In genomic region chr4:41281038-41281634, GRCh38 we compare ENCODE assay signal across 8 cellular contexts. TPM values are rescaled to one million over a fixed set of nuclear protein-coding genes. Genes with fewer than 3 reads are reported as not detected.
A peak's percentile ranks its signal among the peaks of the same experiment; 100 is the strongest.
DNase-seq lines count a peak whose midpoint lies in the region; ATAC-seq and TF ChIP-seq lines count a peak whose summit lies in the region.

No MANE protein-coding gene starts in this region.

- H2AFZ ChIP-seq in parathyroid adenoma = no peak overlapping the region

- peak; percentile 85 for TF ChIP-seq CTCF in activated CD8-positive, alpha-beta T cell treated with anti-CD3 and anti-CD28 coated beads for 36 hours (IDR thresholded peaks at IDR 0.05)
- peak; percentile 74 for TF ChIP-seq CTCF in parathyroid adenoma (IDR thresholded peaks at IDR 0.05)

- H3K9ac ChIP-seq in parathyroid adenoma = no peak overlapping the region

- H3K4me1 ChIP-seq in parathyroid adenoma = peaks cover 4% of the 10 kb centered on the region

- no peak overlapping the region for H3K27ac Mint-ChIP-seq in activated CD4-positive, alpha-beta T cell treated with anti-CD3 and anti-CD28 coated beads, Interleukin-2, amount 10 ng/mL, durations not matched to agents 24 days and 14 days
- no peak overlapping the region for H3K27ac Mint-ChIP-seq in activated CD8-positive, alpha-beta T cell treated with anti-CD3 and anti-CD28 coated beads for 36 hours

- no peak overlapping the region for H3K4me3 ChIP-seq in parathyroid adenoma (ENCODE audit: low read depth, low read length)

- no peaks in the 10 kb centered on the region for H3K36me3 Mint-ChIP-seq in activated CD4-positive, alpha-beta T cell treated with anti-CD3 and anti-CD28 coated beads, Interleukin-2, amount 10 ng/mL, durations not matched to agents 24 days and 14 days (ENCODE audit: low read depth)
- H3K36me3 Mint-ChIP-seq in activated CD8-positive, alpha-beta T cell treated with anti-CD3 and anti-CD28 coated beads for 36 hours (ENCODE audit: low read depth) = no peaks in the 10 kb centered on the region

- H3K4me3 Mint-ChIP-seq in activated CD4-positive, alpha-beta T cell treated with anti-CD3 and anti-CD28 coated beads, Interleukin-2, amount 10 ng/mL, durations not matched to agents 24 days and 14 days = no peak overlapping the region
- no peak overlapping the region for H3K4me3 Mint-ChIP-seq in activated CD8-positive, alpha-beta T cell treated with anti-CD3 and anti-CD28 coated beads for 36 hours

- no peaks in the 10 kb centered on the region for H3K9me3 ChIP-seq in parathyroid adenoma (ENCODE audit: control insufficient read depth, low read length)

- peak; percentile 81 for DNase-seq in activated CD4-positive, alpha-beta T cell treated with anti-CD3 and anti-CD28 coated beads, Interleukin-2, amount 10 ng/mL, durations not matched to agents 24 days and 14 days
- DNase-seq in activated CD4-positive, alpha-beta T cell treated with anti-CD3 and anti-CD28 coated beads, Interleukin-2, amount 50 U/mL, for 4 hours = no peak
- DNase-seq in NCI-H446 (lab: John Stamatoyannopoulos, UW) (peak; percentile 82 to 91), glomerular visceral epithelial cell (ENCODE audit: extremely low spot score) (peak; percentile 83)
- DNase-seq in activated CD8-positive, alpha-beta T cell treated with anti-CD3 and anti-CD28 coated beads for 36 hours = peak; percentile 33

- H3K27ac ChIP-seq in parathyroid adenoma = no peak overlapping the region

- no peaks in the 10 kb centered on the region for H3K36me3 ChIP-seq in parathyroid adenoma (ENCODE audit: control insufficient read depth, insufficient read depth, low read length)

- H3K9me3 Mint-ChIP-seq in activated CD4-positive, alpha-beta T cell treated with anti-CD3 and anti-CD28 coated beads, Interleukin-2, amount 10 ng/mL, durations not matched to agents 24 days and 14 days = no peaks in the 10 kb centered on the region
- no peaks in the 10 kb centered on the region for H3K9me3 Mint-ChIP-seq in activated CD8-positive, alpha-beta T cell treated with anti-CD3 and anti-CD28 coated beads for 36 hours

- intact Hi-C loops in activated CD4-positive, alpha-beta T cell treated with anti-CD3 and anti-CD28 coated beads, Interleukin-2, amount 10 ng/mL, durations not matched to agents 24 days and 14 days (cut with micrococcal nuclease) = loop anchor here (1.0 kb wide), 2 partner anchors 601 to 607 kb away; no protein-coding TSS in a partner anchor
- intact Hi-C loops in activated CD8-positive, alpha-beta T cell treated with anti-CD3 and anti-CD28 coated beads for 36 hours (cut with micrococcal nuclease) = loop anchor here (1.0 to 2.0 kb wide), 2 partner anchors 380 to 602 kb away; no protein-coding TSS in a partner anchor

- H3K27me3 Mint-ChIP-seq in activated CD4-positive, alpha-beta T cell treated with anti-CD3 and anti-CD28 coated beads, Interleukin-2, amount 10 ng/mL, durations not matched to agents 24 days and 14 days = no peaks in the 10 kb centered on the region
- peaks cover 7% of the 10 kb centered on the region for H3K27me3 Mint-ChIP-seq in activated CD8-positive, alpha-beta T cell treated with anti-CD3 and anti-CD28 coated beads for 36 hours

- no peaks in the 10 kb centered on the region for H3K79me2 ChIP-seq in parathyroid adenoma

- no peak overlapping the region for H3K4me2 ChIP-seq in parathyroid adenoma (ENCODE audit: low read length)

- POLR2A ChIA-PET in activated CD8-positive, alpha-beta T cell treated with anti-CD3 and anti-CD28 coated beads for 36 hours (lab: Charles Lee) = no interaction called here

- no peaks in the 10 kb centered on the region for H3K27me3 ChIP-seq in parathyroid adenoma (ENCODE audit: control insufficient read depth, insufficient read depth, low read length)

- CTCF ChIA-PET in activated CD8-positive, alpha-beta T cell treated with anti-CD3 and anti-CD28 coated beads for 36 hours (lab: Charles Lee) = interaction anchor here (0.6 to 5.7 kb wide), 18 partner anchors 14 to 607 kb away, joined by 3 to 65 read pairs (median 3); no protein-coding TSS in a partner anchor

- no peaks in the 10 kb centered on the region for H3K4me1 Mint-ChIP-seq in activated CD4-positive, alpha-beta T cell treated with anti-CD3 and anti-CD28 coated beads, Interleukin-2, amount 10 ng/mL, durations not matched to agents 24 days and 14 days
- H3K4me1 Mint-ChIP-seq in activated CD8-positive, alpha-beta T cell treated with anti-CD3 and anti-CD28 coated beads for 36 hours (ENCODE audit: low read depth) = no peaks in the 10 kb centered on the region

- peak; percentile 95 for ATAC-seq in GM21423 (IDR thresholded peaks at IDR 0.05; ENCODE audit: unreplicated experiment)
- peak; percentile 88 for ATAC-seq in HG03558 (IDR thresholded peaks at IDR 0.05; ENCODE audit: extremely low read depth, unreplicated experiment)
- peak; percentile 83 for ATAC-seq in activated CD8-positive, alpha-beta T cell treated with anti-CD3 and anti-CD28 coated beads for 36 hours

RNA-seq across cellular contexts. Expression of gene UCHL1, which starts 24.4 kb away (rescaled TPM):
- 0.26 and 0.35 TPM in 2 replicates for total RNA-seq in activated CD4-positive, alpha-beta T cell treated with anti-CD3 and anti-CD28 coated beads, Interleukin-2, amount 10 ng/mL, durations not matched to agents 24 days and 14 days
- 1 to 10 TPM; 2.5 to 3.0 TPM for total RNA-seq in activated CD8-positive, alpha-beta T cell treated with anti-CD3 and anti-CD28 coated beads for 36 hours

Comparison
In these comparisons a context has a peak if more than half of its experiments do, and no peak if none do; other contexts are left out.
1. DNase-seq: peak in activated CD4-positive, alpha-beta T cell treated with anti-CD3 and anti-CD28 coated beads, Interleukin-2, amount 10 ng/mL, durations not matched to agents 24 days and 14 days (single experiment), NCI-H446 (2 of 2), activated CD8-positive, alpha-beta T cell treated with anti-CD3 and anti-CD28 coated beads for 36 hours (single experiment) and glomerular visceral epithelial cell (single experiment); none in activated CD4-positive, alpha-beta T cell treated with anti-CD3 and anti-CD28 coated beads, Interleukin-2, amount 50 U/mL, for 4 hours (0 of 2).
2. Peak in every context shown above with its lines, with median percentiles within 50 percentile points of each other: ATAC-seq.